ENCODE assay signal across 1 cellular context in the genomic region with DNA sequence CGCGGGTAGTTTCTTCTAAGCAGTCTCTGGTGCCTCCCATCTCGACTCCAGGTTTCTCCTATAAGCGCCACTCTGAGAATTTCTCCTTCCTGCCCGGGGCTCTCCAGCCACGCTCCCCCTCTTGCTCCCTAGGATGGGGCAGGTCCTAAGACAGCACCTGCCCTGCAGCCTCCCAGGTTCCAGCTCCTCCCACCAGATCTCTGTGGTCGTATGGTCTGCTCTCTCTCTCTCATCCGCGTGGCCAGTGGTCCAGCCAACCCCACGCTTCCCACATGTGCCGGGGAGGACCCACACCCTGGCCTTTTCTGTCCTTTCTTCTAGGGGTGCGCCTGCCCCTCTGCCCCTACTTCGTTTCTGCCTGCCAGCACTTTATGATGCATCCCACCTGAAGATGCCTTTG.
TF ChIP-seq lines count a peak whose summit lies in the region.

No MANE protein-coding gene starts in this region.

TF ChIP-seq in H1, 55 proteins besides CTCF, POLR2A, EP300 and RAD21:
- TF ChIP-seq, protein P1, sequence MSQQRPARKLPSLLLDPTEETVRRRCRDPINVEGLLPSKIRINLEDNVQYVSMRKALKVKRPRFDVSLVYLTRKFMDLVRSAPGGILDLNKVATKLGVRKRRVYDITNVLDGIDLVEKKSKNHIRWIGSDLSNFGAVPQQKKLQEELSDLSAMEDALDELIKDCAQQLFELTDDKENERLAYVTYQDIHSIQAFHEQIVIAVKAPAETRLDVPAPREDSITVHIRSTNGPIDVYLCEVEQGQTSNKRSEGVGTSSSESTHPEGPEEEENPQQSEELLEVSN (IDR thresholded peaks at IDR 0.05): no peak
- TF ChIP-seq TCF12 (IDR thresholded peaks at IDR 0.05; ENCODE audit: low read depth, low read length): no peak
- no peak for TF ChIP-seq ASH2L (IDR thresholded peaks at IDR 0.05; ENCODE audit: low read length)
- TF ChIP-seq CBX5 (IDR thresholded peaks at IDR 0.05; ENCODE audit: low read depth, low read length): no peak
